8 cellular contexts compared by ENCODE assay signal in the genomic region with DNA sequence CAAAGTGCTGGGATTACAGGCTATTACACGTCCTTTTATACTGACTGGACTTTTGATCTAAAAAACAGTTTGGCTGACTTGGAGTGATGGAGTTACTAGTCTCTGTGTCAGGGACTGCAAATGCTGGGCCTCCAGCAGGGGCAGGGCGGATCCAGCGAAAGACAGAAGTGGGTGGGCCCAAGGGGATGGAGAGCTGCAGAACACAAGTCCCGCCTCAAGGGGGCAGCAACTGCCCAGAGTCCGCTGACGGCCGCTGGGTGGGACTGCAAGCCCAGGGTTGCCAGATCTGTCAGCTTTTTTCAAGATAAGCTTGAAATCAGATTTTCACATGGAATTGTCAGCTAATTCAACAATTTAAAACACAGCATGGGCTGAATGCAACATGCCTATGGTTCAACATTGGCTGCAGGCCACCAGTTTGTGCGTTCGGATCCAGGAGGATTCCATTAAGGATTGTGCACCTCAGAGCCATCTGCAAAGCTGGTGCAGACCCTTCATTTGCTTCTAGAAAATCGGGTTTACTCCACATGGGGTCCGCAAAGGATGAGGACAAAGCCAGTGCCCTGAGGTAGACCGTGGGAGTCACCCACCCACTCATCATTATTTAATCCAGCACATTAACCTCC. TPM values are rescaled to one million over a fixed set of nuclear protein-coding genes. Genes with fewer than 3 reads are reported as not detected.
A peak's percentile ranks its signal among the peaks of the same experiment; 100 is the strongest.
DNase-seq lines count a peak whose midpoint lies in the region; ATAC-seq and TF ChIP-seq lines count a peak whose summit lies in the region.

No MANE protein-coding gene starts in this region.

- no peaks in the 10 kb centered on the region for H3K9me3 Mint-ChIP-seq in activated naive CD4-positive, alpha-beta T cell treated with anti-CD3 and anti-CD28 coated beads, Interleukin-2, amount 50 U/mL, for 72 hours

- H3K4me3 ChIP-seq in SU-DHL-6 (ENCODE audit: insufficient read depth, low read length, poor library complexity, severe bottlenecking), result no peak overlapping the region
- no peak overlapping the region for H3K4me3 ChIP-seq in tibial nerve

- peak overlapping the region; percentile 11 for H3K4me2 ChIP-seq in SU-DHL-6 (ENCODE audit: low read depth, low read length, poor library complexity, severe bottlenecking)

- no peak overlapping the region for H2AFZ ChIP-seq in SU-DHL-6 (ENCODE audit: low read depth, low read length, severe bottlenecking)

- H3K36me3 Mint-ChIP-seq in activated naive CD4-positive, alpha-beta T cell treated with anti-CD3 and anti-CD28 coated beads, Interleukin-2, amount 50 U/mL, for 72 hours, result peaks cover 4 to 6% of the 10 kb centered on the region in 2 donors

- H3K9me3 ChIP-seq in SU-DHL-6 (ENCODE audit: insufficient read depth, low read length) (no peaks in the 10 kb centered on the region), tibial nerve (no peaks in the 10 kb centered on the region)

- H4K20me1 ChIP-seq in SU-DHL-6 (ENCODE audit: low read depth, low read length), result no peaks in the 10 kb centered on the region

- TF ChIP-seq CTCF in GM12801 (IDR thresholded peaks at IDR 0.05; ENCODE audit: extremely low read depth, insufficient read length) (peak; percentile 84), SU-DHL-6 (IDR thresholded peaks at IDR 0.05; ENCODE audit: insufficient read depth, low read length, poor library complexity, severe bottlenecking) (peak; percentile 91), tibial nerve (IDR thresholded peaks at IDR 0.05) (peak; percentile 93 to 99 (median 99))

- H3K27ac Mint-ChIP-seq in activated naive CD4-positive, alpha-beta T cell treated with anti-CD3 and anti-CD28 coated beads, Interleukin-2, amount 50 U/mL, for 72 hours, result peak overlapping the region in 1 of 2 donors; percentile 42

- H3K36me3 ChIP-seq in SU-DHL-6 (ENCODE audit: low read length), result peaks cover 13% of the 10 kb centered on the region
- peaks cover 0 to 18% (median 0%) of the 10 kb centered on the region in 3 donors for H3K36me3 ChIP-seq in tibial nerve

- H3K27me3 ChIP-seq in SU-DHL-6 (ENCODE audit: low read length) (no peaks in the 10 kb centered on the region), tibial nerve (no peaks in the 10 kb centered on the region)

- peaks cover 4% of the 10 kb centered on the region; the same call in 1 of the 2 replicates for H3K79me2 ChIP-seq in SU-DHL-6 (ENCODE audit: insufficient read depth, low read length)

- H3K27ac ChIP-seq in SU-DHL-6 (ENCODE audit: low read depth, low read length), result peak overlapping the region; percentile 34
- peak overlapping the region; percentile 13 to 92 (median 62) for H3K27ac ChIP-seq in tibial nerve

- DNase-seq in NCI-H146 (lab: John Stamatoyannopoulos, UW), result peak; percentile 76
- DNase-seq in activated naive CD4-positive, alpha-beta T cell treated with anti-CD3 and anti-CD28 coated beads, Interleukin-2, amount 50 U/mL, for 72 hours (ENCODE audit: low spot score in 2 of 2), result peak; percentile 84 to 89
- peak; percentile 60 for DNase-seq in glomerular endothelial cell (ENCODE audit: extremely low read depth, low read depth, low spot score)
- peak; percentile 94 for DNase-seq in pons (ENCODE audit: low spot score)
- peak; percentile 76 to 84 for DNase-seq in tibial nerve (ENCODE audit: low spot score in 2 of 2)

- ATAC-seq in HG02763 (IDR thresholded peaks at IDR 0.05; ENCODE audit: unreplicated experiment), result peak; percentile 78
- peak; percentile 91 to 95 for ATAC-seq in activated naive CD4-positive, alpha-beta T cell treated with anti-CD3 and anti-CD28 coated beads, Interleukin-2, amount 50 U/mL, for 72 hours

- TF ChIP-seq POLR2A in tibial nerve (IDR thresholded peaks at IDR 0.05), result no peak

- TF ChIP-seq EP300 in tibial nerve (IDR thresholded peaks at IDR 0.05), result peak; percentile 58 to 70

- 6 to 10% methylated on average over 12 of the region's 12 CpGs for WGBS in tibial nerve, 2 donors

- H3K9me2 ChIP-seq in SU-DHL-6 (replicated peaks; ENCODE audit: insufficient read depth, low read length), result no peaks in the 10 kb centered on the region

- H3K4me1 ChIP-seq in tibial nerve, result peaks cover 0 to 62% (median 27%) of the 10 kb centered on the region in 4 donors

- H3F3A ChIP-seq in SU-DHL-6 (ENCODE audit: insufficient read depth), result peaks cover 28% of the 10 kb centered on the region

- H3K9ac ChIP-seq in SU-DHL-6 (ENCODE audit: low read length), result no peak overlapping the region

RNA-seq across cellular contexts. Expression of a gene that starts 10.7 kb away (rescaled TPM):
- 100 to 1,000 TPM; 495 to 786 TPM for total RNA-seq in activated naive CD4-positive, alpha-beta T cell treated with anti-CD3 and anti-CD28 coated beads, Interleukin-2, amount 50 U/mL, for 72 hours
- 106 and 163 TPM in 2 replicates for total RNA-seq in glomerular endothelial cell
- 100 to 1,000 TPM in 2 of 4 donors, 10 to 100 TPM in 2; 79.2 to 140 (median 105) TPM for total RNA-seq in tibial nerve

RNA-seq across cellular contexts. Expression of a gene that starts 20.0 kb away (rescaled TPM):
- 1 to 10 TPM; 4.7 to 9.8 TPM for total RNA-seq in activated naive CD4-positive, alpha-beta T cell treated with anti-CD3 and anti-CD28 coated beads, Interleukin-2, amount 50 U/mL, for 72 hours
- total RNA-seq in glomerular endothelial cell (7.5 and 8.1 TPM in 2 replicates), tibial nerve (1 to 10 TPM; 5.4 to 8.7 (median 7.5) TPM)

RNA-seq across cellular contexts. Expression of a gene that starts 36.2 kb away (rescaled TPM):
- total RNA-seq in activated naive CD4-positive, alpha-beta T cell treated with anti-CD3 and anti-CD28 coated beads, Interleukin-2, amount 50 U/mL, for 72 hours, result 10 to 100 TPM in 1 of 2 donors, 1 to 10 TPM in 1; 8.6 to 10.6 TPM
- total RNA-seq in glomerular endothelial cell, result 0.68 and 1.6 TPM in 2 replicates
- not detected for total RNA-seq in tibial nerve
